Comparison of ENCODE assay signal across 20 cellular contexts in the genomic region with DNA sequence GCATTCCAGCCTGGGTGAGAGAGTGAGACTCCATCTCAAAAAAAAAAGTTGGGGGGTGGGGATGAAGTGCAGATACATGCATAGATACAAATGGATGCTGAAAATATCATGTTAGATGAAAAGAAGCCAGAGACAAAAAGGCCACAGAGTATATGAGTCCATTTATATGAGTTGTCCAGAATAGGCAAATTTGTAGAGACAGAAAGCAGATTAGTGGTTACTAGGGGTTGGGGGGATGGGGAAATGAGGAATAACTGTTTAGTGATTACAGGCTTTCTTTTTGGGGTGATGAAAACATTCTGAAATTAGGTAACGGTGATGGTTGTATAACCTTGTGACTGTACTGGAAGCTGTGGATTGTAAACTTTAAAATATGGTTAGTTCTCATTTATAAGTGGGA. TPM values are rescaled to one million over a fixed set of nuclear protein-coding genes. Genes with fewer than 3 reads are reported as not detected.
DNase-seq lines count a peak whose midpoint lies in the region; ATAC-seq, FAIRE-seq and TF ChIP-seq lines count a peak whose summit lies in the region.
"Had no signal": no experiment of that assay in that cellular context is flagged by ENCODE, and none has a peak within 500 bp of the region (broad histone marks: within the 10 kb centered on the region; RNA-seq: fewer than 3 reads in every experiment).

No MANE protein-coding gene starts in this region.

- in situ Hi-C loops in HepG2 (cut with HindIII; ENCODE audit: extremely low pct_ligation_motif_present, low pct_unique_long_range_greater_than_20kb), result no loop called here

- H3K27ac ChIP-seq in HepG2 (ENCODE audit: extremely low read length, insufficient read depth, low read length) (no peak overlapping the region), right lobe of liver (no peak overlapping the region), MM.1S (ENCODE audit: low read length) (peak overlapping the region; percentile 20; the same call in 1 of the 2 replicates), SU-DHL-6 (ENCODE audit: low read depth, low read length) (peak overlapping the region; percentile 1; the same call in 1 of the 2 replicates)
- H3K27ac ChIP-seq: 22Rv1, A549, C4-2B had no signal

- H3K36me3 ChIP-seq in HepG2 (replicated peaks in 1 of 2; ENCODE audit: control insufficient read depth in 1 of 2, insufficient read depth in 2 of 2, low read length in 2 of 2) (no peaks in the 10 kb centered on the region), right lobe of liver (no peaks in the 10 kb centered on the region), MM.1S (replicated peaks; ENCODE audit: insufficient read depth, low read length) (no peaks in the 10 kb centered on the region), SU-DHL-6 (ENCODE audit: low read length) (peaks cover 10% of the 10 kb centered on the region; the same call in 1 of the 2 replicates)

- TF ChIP-seq CTCF in HepG2 (CRISPR knock-in tag; IDR thresholded peaks at IDR 0.05) (no peak), right lobe of liver (IDR thresholded peaks at IDR 0.05) (no peak), MM.1S (IDR thresholded peaks at IDR 0.05; ENCODE audit: low read length) (no peak), SU-DHL-6 (IDR thresholded peaks at IDR 0.05; ENCODE audit: insufficient read depth, low read length, poor library complexity, severe bottlenecking) (no peak)

- DNase-seq in HepG2 (ENCODE audit: low spot score) (no peak), right lobe of liver (no peak), MM.1S (no peak), cerebellar cortex (ENCODE audit: low spot score) (no peak), NCI-H345 (lab: John Stamatoyannopoulos, UW) (no peak)
- DNase-seq: AML-193; Caco-2; CD4-positive, alpha-beta T cell; GOT3; H7; HFFc6; KG1 had no signal

- TF ChIP-seq EP300 in HepG2 (IDR thresholded peaks at IDR 0.05; ENCODE audit: low read depth in 2 of 2, low read length in 2 of 2) (no peak), HepG2 (CRISPR knock-in tag; IDR thresholded peaks at IDR 0.05; ENCODE audit: borderline replicate concordance) (no peak)

- H4K20me1 ChIP-seq in HepG2 (ENCODE audit: insufficient read depth, low read length) (no peaks in the 10 kb centered on the region), MM.1S (ENCODE audit: insufficient read depth, low read length) (no peaks in the 10 kb centered on the region), SU-DHL-6 (ENCODE audit: low read depth, low read length) (no peaks in the 10 kb centered on the region)

- H3K79me2 ChIP-seq in HepG2 (ENCODE audit: insufficient read depth, low read length) (no peaks in the 10 kb centered on the region), MM.1S (ENCODE audit: low read length) (no peaks in the 10 kb centered on the region), SU-DHL-6 (ENCODE audit: insufficient read depth, low read length) (0 out of 2 replicates have a peak, but pooled peaks cover 5% of the 10 kb centered on the region)

- CTCF ChIA-PET in HepG2 (lab: Yijun Ruan, JAX; ENCODE audit: low intra/inter-chr PET ratio, low total read pairs), result no interaction called here

- no peak for TF ChIP-seq RAD21 in HepG2 (CRISPR knock-in tag; IDR thresholded peaks at IDR 0.05)

- no TSS peak for BruUV-seq in HepG2 (replicated peaks; lab: Mats Ljungman, UMichigan)

- no peak for FAIRE-seq in HepG2 (lab: Jason Lieb, UNC)
- FAIRE-seq: A549, D721Med, G401.6 had no signal

- H3F3A ChIP-seq in MM.1S (ENCODE audit: insufficient read depth, low read length) (no peaks in the 10 kb centered on the region), SU-DHL-6 (ENCODE audit: insufficient read depth) (peaks cover 11% of the 10 kb centered on the region; the same call in 1 of the 2 replicates)

- H3K9me2 ChIP-seq in MM.1S (replicated peaks; ENCODE audit: insufficient read depth, low read length) (no peaks in the 10 kb centered on the region), SU-DHL-6 (replicated peaks; ENCODE audit: insufficient read depth, low read length) (no peaks in the 10 kb centered on the region)

- 69% methylated on average over 1 of the region's 1 CpG for WGBS in HepG2 (ENCODE audit: low lambda C conversion rate)
- 91% methylated on average over 1 of the region's 1 CpG for WGBS in right lobe of liver (ENCODE audit: insufficient coverage, low coverage, low lambda C conversion rate, missing lambda C conversion rate)

- no peaks in the 10 kb centered on the region for H3K9me3 ChIP-seq in HepG2 (ENCODE audit: low read length)
- no peaks in the 10 kb centered on the region for H3K9me3 ChIP-seq in right lobe of liver
- no peaks in the 10 kb centered on the region for H3K9me3 ChIP-seq in MM.1S (replicated peaks; ENCODE audit: insufficient read depth, low read length)
- H3K9me3 ChIP-seq in SU-DHL-6 (ENCODE audit: insufficient read depth, low read length), result no peaks in the 10 kb centered on the region
- H3K9me3 ChIP-seq: A549, Caco-2 had no signal

- H3K4me3 ChIP-seq in HepG2 (replicated peaks in 1 of 3; ENCODE audit: insufficient read depth in 1 of 3, low read depth in 2 of 3, low read length in 3 of 3), result no peak overlapping the region
- H3K4me3 ChIP-seq in right lobe of liver, result no peak overlapping the region
- no peak overlapping the region for H3K4me3 ChIP-seq in MM.1S (ENCODE audit: low read length)
- no peak overlapping the region for H3K4me3 ChIP-seq in SU-DHL-6 (ENCODE audit: insufficient read depth, low read length, poor library complexity, severe bottlenecking)
- H3K4me3 ChIP-seq: A549 had no signal

- no peak for ATAC-seq in HepG2
- ATAC-seq in right lobe of liver, result no peak
- no peak for ATAC-seq in GM19455 (IDR thresholded peaks at IDR 0.05; ENCODE audit: unreplicated experiment)
- ATAC-seq: A549, HCT116 had no signal

- POLR2A ChIA-PET in HepG2 (lab: Yijun Ruan, JAX), result no interaction called here

- TF ChIP-seq POLR2A in HepG2 (IDR thresholded peaks at IDR 0.05; ENCODE audit: insufficient read depth in 1 of 2, low read depth in 2 of 2, low read length in 2 of 2), result no peak
- no peak for TF ChIP-seq POLR2A in right lobe of liver (IDR thresholded peaks at IDR 0.05)

- no peak overlapping the region for H3K4me2 ChIP-seq in HepG2 (ENCODE audit: low read depth, low read length)
- H3K4me2 ChIP-seq in MM.1S (ENCODE audit: low read depth, low read length), result no peak overlapping the region
- H3K4me2 ChIP-seq in SU-DHL-6 (ENCODE audit: low read depth, low read length, poor library complexity, severe bottlenecking), result no peak overlapping the region
- H3K4me2 ChIP-seq: A549 had no signal

- H2AFZ ChIP-seq in HepG2 (ENCODE audit: low read length) (no peak overlapping the region), MM.1S (ENCODE audit: low read length) (no peak overlapping the region), SU-DHL-6 (ENCODE audit: low read depth, low read length, severe bottlenecking) (no peak overlapping the region)

- H3K9ac ChIP-seq in HepG2 (ENCODE audit: insufficient read depth, low read depth, low read length) (no peak overlapping the region), MM.1S (ENCODE audit: low read length) (no peak overlapping the region), SU-DHL-6 (ENCODE audit: low read length) (no peak overlapping the region)

- intact Hi-C loops in HepG2 (cut with micrococcal nuclease; ENCODE audit: unreplicated experiment), result no loop called here
- intact Hi-C loops in right lobe of liver (cut with DNase I), result no loop called here

- H3K27me3 ChIP-seq in HepG2 (ENCODE audit: control insufficient read depth in 1 of 2, insufficient read depth in 2 of 2, low read length in 2 of 2) (no peaks in the 10 kb centered on the region), right lobe of liver (no peaks in the 10 kb centered on the region), MM.1S (replicated peaks; ENCODE audit: insufficient read depth, low read length) (no peaks in the 10 kb centered on the region), SU-DHL-6 (ENCODE audit: low read length) (no peaks in the 10 kb centered on the region)

- H3K4me1 ChIP-seq in HepG2 (ENCODE audit: insufficient read depth, low read length), result peaks cover 26% of the 10 kb centered on the region
- H3K4me1 ChIP-seq in right lobe of liver, result no peaks in the 10 kb centered on the region
- H3K4me1 ChIP-seq in MM.1S (ENCODE audit: low read length), result peaks cover 20% of the 10 kb centered on the region

TF ChIP-seq in HepG2, 621 proteins besides CTCF, POLR2A, EP300 and RAD21 (continues in another document):
- TF ChIP-seq CHCHD3 (CRISPR knock-in tag; IDR thresholded peaks at IDR 0.05) (no peak), HNRNPK (IDR thresholded peaks at IDR 0.05; ENCODE audit: low read depth, low read length, poor library complexity, severe bottlenecking) (peak; percentile 34), MAZ (IDR thresholded peaks at IDR 0.05; ENCODE audit: borderline replicate concordance, low read depth, low read length) (no peak), MAZ (CRISPR knock-in tag; IDR thresholded peaks at IDR 0.05; ENCODE audit: low read depth) (no peak), GATAD1 (CRISPR knock-in tag; IDR thresholded peaks at IDR 0.05) (no peak), ZNF543 (CRISPR knock-in tag; IDR thresholded peaks at IDR 0.05) (no peak)

RNA-seq across cellular contexts. Expression of a gene that starts 13.8 kb away (rescaled TPM):
- total RNA-seq in HepG2 (2016; rRNA removed; fragmentation: Illumina TruSeq; extraction: Trizol), result 20.0 TPM in 2 replicates
- total RNA-seq in HepG2 (2016; cell fraction: cytosol; rRNA removed; fragmentation: Illumina TruSeq; extraction: Trizol; ENCODE audit: low read depth), result 9.3 and 10.4 TPM in 2 replicates
- total RNA-seq in HepG2 (2016; cell fraction: insoluble cytoplasmic fraction; rRNA removed; fragmentation: Illumina TruSeq; extraction: Trizol), result 18.6 and 20.5 TPM in 2 replicates
- 15.5 and 16.5 TPM in 2 replicates for total RNA-seq in HepG2 (2016; cell fraction: membrane; rRNA removed; fragmentation: Illumina TruSeq; extraction: Trizol)
- total RNA-seq in HepG2 (2016; cell fraction: nucleus; rRNA removed; fragmentation: Illumina TruSeq; extraction: Trizol), result 29.5 and 30.3 TPM in 2 replicates
- polyA plus RNA-seq in HepG2 (2011; rRNA removed), result 6.0 and 6.3 TPM in 2 replicates
- polyA plus RNA-seq in HepG2 (2011; cell fraction: cytosol; rRNA removed), result 4.6 and 6.5 TPM in 2 replicates
- 8.6 and 9.9 TPM in 2 replicates for polyA plus RNA-seq in HepG2 (2011; cell fraction: nucleus; rRNA removed)
- polyA plus RNA-seq in HepG2 (2012), result 9.2 and 12.5 TPM in 2 replicates
- polyA plus RNA-seq in HepG2 (2016; cell fraction: cytosol; fragmentation: Illumina TruSeq; extraction: Trizol; ENCODE audit: low read depth), result 1.4 and 1.7 TPM in 2 replicates
- polyA plus RNA-seq in HepG2 (2016; cell fraction: insoluble cytoplasmic fraction; fragmentation: Illumina TruSeq; extraction: Trizol; ENCODE audit: low read depth), result 12.6 and 13.6 TPM in 2 replicates
- 5.8 and 5.9 TPM in 2 replicates for polyA plus RNA-seq in HepG2 (2016; cell fraction: membrane; fragmentation: Illumina TruSeq; extraction: Trizol; ENCODE audit: low read depth)
- polyA plus RNA-seq in HepG2 (2016; cell fraction: nucleus; fragmentation: Illumina TruSeq; extraction: Trizol; ENCODE audit: insufficient read depth, low read depth), result 26.4 and 29.4 TPM in 2 replicates
- 9.6 and 24.5 TPM in 2 replicates for polyA minus RNA-seq in HepG2 (2011; rRNA and poly(A)+ RNA removed; ENCODE audit: low replicate concordance)
- 13.1 and 14.4 TPM in 2 replicates for polyA minus RNA-seq in HepG2 (2011; cell fraction: cytosol; rRNA and poly(A)+ RNA removed)
- polyA minus RNA-seq in HepG2 (2011; cell fraction: nucleus; rRNA and poly(A)+ RNA removed), result 23.7 and 26.4 TPM in 2 replicates
- total RNA-seq in right lobe of liver, result 10 to 100 TPM in 1 of 6 experiments, 1 to 10 TPM in 5; 2.6 to 11.8 (median 4.3) TPM

Comparison
In these comparisons a context has a peak if more than half of its experiments do, and no peak if none do; other contexts are left out.
1. H3K27ac ChIP-seq: peak in MM.1S (single experiment) and SU-DHL-6 (single experiment); none in HepG2 (single experiment) and right lobe of liver (0 of 3).